In genomic region chr1:23167353-23168078, GRCh38 we compare ENCODE assay signal across 8 cellular contexts. TPM values are rescaled to one million over a fixed set of nuclear protein-coding genes. Genes with fewer than 3 reads are reported as not detected.
DNase-seq lines count a peak whose midpoint lies in the region; ATAC-seq and TF ChIP-seq lines count a peak whose summit lies in the region.

No MANE protein-coding gene starts in this region.

- H3K27me3 Mint-ChIP-seq in nephron progenitor cell (ENCODE audit: low read depth, poor library complexity): peaks cover 6% of the 10 kb centered on the region

- intact Hi-C loops in aorta (cut with DNase I): loop anchor here in 1 of 2 donors (2.0 kb wide), 1 partner anchor 45 kb away; no protein-coding TSS in a partner anchor

- TF ChIP-seq CTCF in fibroblast of pulmonary artery (IDR thresholded peaks at IDR 0.05; ENCODE audit: low read length, missing control alignments) (no peak), nephron progenitor cell (IDR thresholded peaks at IDR 0.05) (no peak)

- no peaks in the 10 kb centered on the region for H3K27me3 ChIP-seq in aorta (ENCODE audit: control insufficient read depth in 1 of 2, insufficient read depth in 2 of 2, low read length in 1 of 2)

- peaks cover 12% of the 10 kb centered on the region for H3K36me3 Mint-ChIP-seq in nephron progenitor cell (ENCODE audit: low read depth)

- peak overlapping the region; percentile 97 for H3K4me3 Mint-ChIP-seq in nephron progenitor cell

- H3K4me1 ChIP-seq in aorta (ENCODE audit: control insufficient read depth in 1 of 2, insufficient read depth in 2 of 2, low read length in 2 of 2): no peaks in the 10 kb centered on the region

- H3K9me3 Mint-ChIP-seq in nephron progenitor cell: no peaks in the 10 kb centered on the region

- 0 to 1% methylated on average over 45 of the region's 45 CpGs for WGBS in aorta, 2 donors

- no peaks in the 10 kb centered on the region for H3K9me3 ChIP-seq in aorta (ENCODE audit: control insufficient read depth, low read length)

- no peaks in the 10 kb centered on the region for H3K36me3 ChIP-seq in aorta (ENCODE audit: control insufficient read depth in 1 of 2, insufficient read depth in 2 of 2, low read length in 1 of 2)

- DNase-seq in stimulated activated CD4-positive, alpha-beta T cell treated with anti-CD3 and anti-CD28 coated beads, Interleukin-15, amount 100 ng/mL, for 24 hours: peak; percentile 56
- no peak for DNase-seq in stimulated activated CD4-positive, alpha-beta T cell treated with anti-CD3 and anti-CD28 coated beads, Interleukin-12 subunit alpha, Interleukin-12 subunit beta, amount 100 ng/mL, for 4 hours
- DNase-seq in OCI-M1 (lab: John Stamatoyannopoulos, UW) (peak; percentile 49), activated gamma-delta T cell (lab: John Stamatoyannopoulos, UW) (peak; percentile 41), fibroblast of pulmonary artery (ENCODE audit: low read depth) (peak; percentile 47), nephron progenitor cell (peak; percentile 75), aorta (peak; percentile 63 to 83), OCI-M2 (lab: John Stamatoyannopoulos, UW; ENCODE audit: unreplicated experiment) (no peak)

- peaks cover 34% of the 10 kb centered on the region for H3K4me1 Mint-ChIP-seq in nephron progenitor cell

- H3K4me3 ChIP-seq in fibroblast of pulmonary artery (replicated peaks; ENCODE audit: low read depth, low read length) (peak overlapping the region; percentile 78), aorta (ENCODE audit: low read length in 2 of 2) (peak overlapping the region; percentile 71 to 91)

- H3K27ac Mint-ChIP-seq in nephron progenitor cell: peak overlapping the region; percentile 87

- ATAC-seq in aorta (ENCODE audit: low FRiP score): peak; percentile 54

- H3K27ac ChIP-seq in aorta (ENCODE audit: low read depth in 1 of 2, low read length in 2 of 2): peak overlapping the region; percentile 66 to 80

RNA-seq across cellular contexts. Expression of gene LUZP1, which starts 1.1 kb away (rescaled TPM):
- total RNA-seq in aorta: 10 to 100 TPM; 40.5 to 42.1 TPM
- 1 to 10 TPM; 5.9 to 6.9 TPM for polyA plus RNA-seq in aorta

RNA-seq across cellular contexts. Expression of gene HTR1D, which starts 49.8 kb away (rescaled TPM):
- total RNA-seq in aorta: not detected
- polyA plus RNA-seq in aorta: 1 to 10 TPM in 1 of 2 donors, under 1 TPM in 1; 0.05 to 1.3 TPM

Comparison
In these comparisons a context has a peak if more than half of its experiments do, and no peak if none do; other contexts are left out.
1. DNase-seq: peak in stimulated activated CD4-positive, alpha-beta T cell treated with anti-CD3 and anti-CD28 coated beads, Interleukin-15, amount 100 ng/mL, for 24 hours (single experiment), OCI-M1 (single experiment), activated gamma-delta T cell (single experiment), fibroblast of pulmonary artery (single experiment), nephron progenitor cell (single experiment) and aorta (2 of 2); none in stimulated activated CD4-positive, alpha-beta T cell treated with anti-CD3 and anti-CD28 coated beads, Interleukin-12 subunit alpha, Interleukin-12 subunit beta, amount 100 ng/mL, for 4 hours (single experiment) and OCI-M2 (single experiment).